9 cellular contexts compared by ENCODE assay signal in the genomic region with DNA sequence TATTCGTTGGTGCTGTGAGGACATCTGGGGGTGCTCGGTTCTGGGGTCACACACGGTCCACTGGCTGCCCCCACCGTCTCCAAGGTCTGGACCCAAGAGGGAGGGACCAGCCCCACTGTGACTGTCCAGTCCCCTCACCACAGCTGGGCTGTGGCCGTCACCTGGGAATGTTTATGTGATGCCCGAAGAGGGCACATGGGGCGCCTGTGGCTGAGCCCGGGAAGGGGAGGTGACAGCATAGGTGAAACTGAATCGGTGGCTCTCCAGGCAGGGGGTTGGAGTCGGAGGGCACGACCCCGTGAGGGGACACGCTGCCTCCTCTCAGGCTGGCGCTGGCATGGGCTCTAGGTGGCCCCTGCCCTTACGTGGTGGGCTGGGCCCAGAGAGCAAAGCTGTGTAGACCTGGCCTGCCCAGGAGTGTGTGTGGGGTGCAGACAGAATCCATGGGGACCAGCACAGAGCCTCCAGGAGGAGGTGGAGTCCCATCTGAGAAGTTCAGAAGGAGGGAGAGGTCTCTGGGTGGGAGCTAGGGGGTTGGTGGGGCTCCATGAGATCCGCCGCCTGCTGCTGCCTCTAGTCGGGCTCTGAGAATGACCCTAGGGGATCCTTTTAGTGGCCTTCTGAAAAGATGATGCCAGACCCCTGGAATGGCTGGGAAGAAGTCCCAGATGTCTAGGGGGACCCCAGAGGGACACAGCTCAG. TPM values are rescaled to one million over a fixed set of nuclear protein-coding genes. Genes with fewer than 3 reads are reported as not detected.
DNase-seq lines count a peak whose midpoint lies in the region; ATAC-seq and TF ChIP-seq lines count a peak whose summit lies in the region.
"Had no signal": no experiment of that assay in that cellular context is flagged by ENCODE, and none has a peak within 500 bp of the region (broad histone marks: within the 10 kb centered on the region; RNA-seq: fewer than 3 reads in every experiment).

No MANE protein-coding gene starts in this region.

- intact Hi-C loops in CD4-positive, alpha-beta T cell (cut with DNase I, micrococcal nuclease), result no loop called here

- H3K27me3 ChIP-seq in CD4-positive, alpha-beta T cell (ENCODE audit: control insufficient read depth, insufficient read depth, low read length), result peaks cover 38% of the 10 kb centered on the region
- H3K27me3 ChIP-seq in SK-N-SH (ENCODE audit: insufficient read depth) (peaks cover 8% of the 10 kb centered on the region; the same call in 1 of the 2 replicates), esophagus (ENCODE audit: control insufficient read depth in 1 of 2, insufficient read depth in 2 of 2, low read length in 2 of 2) (no peaks in the 10 kb centered on the region)

- no peak for ATAC-seq in CD4-positive, alpha-beta T cell (ENCODE audit: poor library complexity)
- ATAC-seq in GM18868 (IDR thresholded peaks at IDR 0.05; ENCODE audit: unreplicated experiment) (no peak), GM21723 (IDR thresholded peaks at IDR 0.05; ENCODE audit: unreplicated experiment) (no peak), HG02970 (IDR thresholded peaks at IDR 0.05; ENCODE audit: low FRiP score, unreplicated experiment) (no peak)

- H3K27ac ChIP-seq in CD4-positive, alpha-beta T cell (ENCODE audit: low read depth, low read length), result no peak overlapping the region
- H3K27ac ChIP-seq in SK-N-SH (ENCODE audit: low read depth in 2 of 2, low read length in 1 of 2) (peak overlapping the region in 1 of 2 experiments; percentile 74; a peak in 2 of 4 replicates), esophagus (ENCODE audit: low read depth in 2 of 2, low read length in 1 of 2) (peak overlapping the region in 1 of 2 donors; percentile 87)

- H3K27ac Mint-ChIP-seq in CD4-positive, alpha-beta T cell, result no peak overlapping the region
- peak overlapping the region; percentile 71 for H3K27ac Mint-ChIP-seq in osteocyte (ENCODE audit: unreplicated experiment)

- CTCF ChIA-PET in CD4-positive, alpha-beta T cell (lab: Charles Lee), result no interaction called here
- CTCF ChIA-PET in SK-N-SH (lab: Yijun Ruan, JAX), result interaction anchor here (1.2 to 1.3 kb wide), 3 partner anchors 15 to 66 kb away, joined by 3 to 4 read pairs (median 3); no protein-coding TSS in a partner anchor

- 56% methylated on average over 4 of the region's 18 CpGs for WGBS in SK-N-SH (ENCODE audit: low lambda C conversion rate)
- WGBS in esophagus, 2 donors, result 46 to 50% methylated on average over 18 of the region's 18 CpGs

- no peak for TF ChIP-seq EP300 in SK-N-SH (IDR thresholded peaks at IDR 0.05; ENCODE audit: borderline replicate concordance in 1 of 2, low read depth in 1 of 2, low read length in 1 of 2)

- H3K36me3 ChIP-seq in SK-N-SH (replicated peaks in 1 of 2; ENCODE audit: control insufficient read depth in 1 of 2, insufficient read depth in 2 of 2, low read length in 1 of 2), result no peaks in the 10 kb centered on the region
- H3K36me3 ChIP-seq in esophagus (ENCODE audit: control insufficient read depth in 2 of 2, insufficient read depth in 2 of 2, low read length in 1 of 2), result peaks cover 0 to 14% of the 10 kb centered on the region in 2 donors

- peaks cover 4% of the 10 kb centered on the region for H3K36me3 Mint-ChIP-seq in CD4-positive, alpha-beta T cell (ENCODE audit: low read depth)
- no peaks in the 10 kb centered on the region for H3K36me3 Mint-ChIP-seq in osteocyte (ENCODE audit: unreplicated experiment)

- POLR2A ChIA-PET in CD4-positive, alpha-beta T cell (lab: Charles Lee), result no interaction called here
- POLR2A ChIA-PET in SK-N-SH (lab: Yijun Ruan, JAX), result no interaction called here

- H3K27me3 Mint-ChIP-seq in CD4-positive, alpha-beta T cell, result peaks cover 37% of the 10 kb centered on the region
- no peaks in the 10 kb centered on the region for H3K27me3 Mint-ChIP-seq in osteocyte (ENCODE audit: unreplicated experiment)

- TF ChIP-seq CTCF in CD4-positive, alpha-beta T cell (IDR thresholded peaks at IDR 0.05), result no peak
- TF ChIP-seq CTCF in SK-N-SH (IDR thresholded peaks at IDR 0.05), result no peak
- TF ChIP-seq CTCF in osteocyte (IDR thresholded peaks at IDR 0.05), result no peak

- peaks cover 19% of the 10 kb centered on the region for H3K9me3 ChIP-seq in CD4-positive, alpha-beta T cell (ENCODE audit: control insufficient read depth, low read length)
- H3K9me3 ChIP-seq in SK-N-SH (peaks cover 12% of the 10 kb centered on the region; the same call in 1 of the 2 replicates), esophagus (ENCODE audit: control insufficient read depth in 2 of 2, insufficient read depth in 1 of 2, low read depth in 1 of 2, low read length in 1 of 2) (peaks cover 0 to 2% of the 10 kb centered on the region in 2 donors)

- peaks cover 11% of the 10 kb centered on the region for H3K9me3 Mint-ChIP-seq in CD4-positive, alpha-beta T cell
- H3K9me3 Mint-ChIP-seq in osteocyte (ENCODE audit: unreplicated experiment), result peaks cover 10% of the 10 kb centered on the region

- H2AFZ ChIP-seq in SK-N-SH (ENCODE audit: low read depth), result no peak overlapping the region

- H3F3A ChIP-seq in SK-N-SH (replicated peaks; ENCODE audit: insufficient read depth), result no peaks in the 10 kb centered on the region

- H3K9ac ChIP-seq in SK-N-SH, result no peak overlapping the region

- H3K9me2 ChIP-seq in SK-N-SH, result no peaks in the 10 kb centered on the region

- H3K4me1 Mint-ChIP-seq in CD4-positive, alpha-beta T cell (ENCODE audit: low read depth), result peaks cover 15% of the 10 kb centered on the region
- H3K4me1 Mint-ChIP-seq in osteocyte (ENCODE audit: unreplicated experiment), result peaks cover 41% of the 10 kb centered on the region

- peak overlapping the region in 1 of 2 experiments; percentile 13; a peak in 1 of 4 replicates for H3K4me3 ChIP-seq in SK-N-SH (ENCODE audit: low read depth in 2 of 2, low read length in 1 of 2)
- peak overlapping the region; percentile 79 to 84 for H3K4me3 ChIP-seq in esophagus (ENCODE audit: low read depth in 1 of 2, low read length in 2 of 2)

- peak overlapping the region; percentile 60 for H3K4me3 Mint-ChIP-seq in CD4-positive, alpha-beta T cell
- peak overlapping the region; percentile 75 for H3K4me3 Mint-ChIP-seq in osteocyte (ENCODE audit: unreplicated experiment)

- no peak overlapping the region for H3K4me2 ChIP-seq in SK-N-SH

- H3K4me1 ChIP-seq in SK-N-SH (ENCODE audit: control insufficient read depth in 1 of 2, insufficient read depth in 2 of 2, low read depth in 1 of 2, low read length in 1 of 2) (peaks cover 0 to 29% of the 10 kb centered on the region in 2 experiments; a peak in 1 of 4 replicates), esophagus (ENCODE audit: control insufficient read depth in 2 of 2, insufficient read depth in 2 of 2, low read length in 1 of 2) (peaks cover 11 to 45% of the 10 kb centered on the region in 2 donors)

- no peaks in the 10 kb centered on the region for H3K79me2 ChIP-seq in SK-N-SH (ENCODE audit: insufficient read depth)

- no peak for TF ChIP-seq RAD21 in SK-N-SH (IDR thresholded peaks at IDR 0.05; ENCODE audit: low read length)

- no peaks in the 10 kb centered on the region for H4K20me1 ChIP-seq in SK-N-SH (ENCODE audit: insufficient read depth)

- no peak for DNase-seq in CD4-positive, alpha-beta T cell
- DNase-seq in SK-N-SH (peak; percentile 58), osteocyte (ENCODE audit: extremely low spot score, unreplicated experiment) (no peak), DMS53 treated with DMSO at 0.1 percent for 48 hours (lab: John Stamatoyannopoulos, UW; ENCODE audit: unreplicated experiment) (no peak)
- DNase-seq: NCI-H1105 treated with DMSO at 0.1 percent for 48 hours had no signal

TF ChIP-seq in SK-N-SH, 30 proteins besides CTCF, POLR2A, EP300 and RAD21:
- TF ChIP-seq, protein P1, sequence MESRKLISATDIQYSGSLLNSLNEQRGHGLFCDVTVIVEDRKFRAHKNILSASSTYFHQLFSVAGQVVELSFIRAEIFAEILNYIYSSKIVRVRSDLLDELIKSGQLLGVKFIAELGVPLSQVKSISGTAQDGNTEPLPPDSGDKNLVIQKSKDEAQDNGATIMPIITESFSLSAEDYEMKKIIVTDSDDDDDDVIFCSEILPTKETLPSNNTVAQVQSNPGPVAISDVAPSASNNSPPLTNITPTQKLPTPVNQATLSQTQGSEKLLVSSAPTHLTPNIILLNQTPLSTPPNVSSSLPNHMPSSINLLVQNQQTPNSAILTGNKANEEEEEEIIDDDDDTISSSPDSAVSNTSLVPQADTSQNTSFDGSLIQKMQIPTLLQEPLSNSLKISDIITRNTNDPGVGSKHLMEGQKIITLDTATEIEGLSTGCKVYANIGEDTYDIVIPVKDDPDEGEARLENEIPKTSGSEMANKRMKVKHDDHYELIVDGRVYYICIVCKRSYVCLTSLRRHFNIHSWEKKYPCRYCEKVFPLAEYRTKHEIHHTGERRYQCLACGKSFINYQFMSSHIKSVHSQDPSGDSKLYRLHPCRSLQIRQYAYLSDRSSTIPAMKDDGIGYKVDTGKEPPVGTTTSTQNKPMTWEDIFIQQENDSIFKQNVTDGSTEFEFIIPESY (IDR thresholded peaks at IDR 0.05; ENCODE audit: borderline replicate concordance, low read depth), result no peak
- TF ChIP-seq SMC3 (IDR thresholded peaks at IDR 0.05; ENCODE audit: low read depth, low read length), result no peak

RNA-seq across cellular contexts. Expression of a gene that starts 1.8 kb away (rescaled TPM):
- total RNA-seq in CD4-positive, alpha-beta T cell, result not detected
- polyA plus RNA-seq in SK-N-SH (2012; rRNA removed) (1.7 and 1.9 TPM in 2 replicates), esophagus (10 to 100 TPM; 29.8 to 38.7 TPM)
- 0.62 and 1.3 TPM in 2 replicates for polyA plus RNA-seq in SK-N-SH (2012; cell fraction: cytosol; rRNA removed)
- 2.8 and 3.1 TPM in 2 replicates for polyA plus RNA-seq in SK-N-SH (2012; cell fraction: nucleus; rRNA removed)
- total RNA-seq in osteocyte, result 45.0 and 47.5 TPM in 2 replicates

RNA-seq across cellular contexts. Expression of a gene that starts 51.9 kb away (rescaled TPM):
- total RNA-seq in CD4-positive, alpha-beta T cell, result 10 to 100 TPM; 76.1 to 81.3 TPM
- polyA plus RNA-seq in SK-N-SH (2012; rRNA removed) (236 and 268 TPM in 2 replicates), esophagus (100 to 1,000 TPM; 116 to 132 TPM)
- 94.5 and 143 TPM in 2 replicates for polyA plus RNA-seq in SK-N-SH (2012; cell fraction: cytosol; rRNA removed)
- polyA plus RNA-seq in SK-N-SH (2012; cell fraction: nucleus; rRNA removed), result 855 and 923 TPM in 2 replicates
- 197 and 206 TPM in 2 replicates for total RNA-seq in osteocyte

Comparison
In these comparisons a context has a peak if more than half of its experiments do, and no peak if none do; other contexts are left out.
1. RNA of a gene that starts 1.8 kb away (total RNA-seq): 45.0 to 47.5 TPM in osteocyte; not detected in CD4-positive, alpha-beta T cell; every median in the first group is over 10 times any median in the second.